ENCODE assay signal across 35 cellular contexts in the genomic region with DNA sequence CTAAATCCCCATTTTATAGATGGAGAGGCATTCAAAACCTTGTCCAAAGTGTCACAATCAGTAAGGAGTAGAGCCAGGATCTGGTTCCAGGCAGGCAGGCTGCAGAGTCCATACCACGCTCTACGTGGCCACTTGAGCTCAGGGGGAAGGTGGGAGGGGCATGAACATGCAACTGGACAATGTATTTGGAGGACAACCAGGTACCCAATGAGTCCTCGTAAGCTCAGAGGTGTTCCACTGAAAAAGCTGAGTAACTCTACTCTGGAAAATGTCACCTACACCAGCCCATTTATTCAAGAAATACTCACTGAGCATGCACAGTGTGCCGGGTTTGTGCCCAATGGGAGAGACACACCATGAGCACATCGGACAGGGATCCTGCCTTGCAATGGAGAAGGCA. TPM values are rescaled to one million over a fixed set of nuclear protein-coding genes. Genes with fewer than 3 reads are reported as not detected.
"Had no signal": no experiment of that assay in that cellular context is flagged by ENCODE, and none has a peak within 500 bp of the region (broad histone marks: within the 10 kb centered on the region; RNA-seq: fewer than 3 reads in every experiment).

No MANE protein-coding gene starts in this region.

- H3K9me3 Mint-ChIP-seq: activated CD4-positive, alpha-beta memory T cell treated with anti-CD3 and anti-CD28 coated beads for 36 hours; activated CD4-positive, alpha-beta T cell treated with anti-CD3 and anti-CD28 coated beads, Interleukin-2, amount 10 ng/mL, durations not matched to agents 24 days and 14 days; activated naive CD4-positive, alpha-beta T cell treated with anti-CD3 and anti-CD28 coated beads, Interleukin-2, amount 10 ng/mL, durations not matched to agents 7 days and 5 days; activated naive CD4-positive, alpha-beta T cell treated with anti-CD3 and anti-CD28 coated beads, Interleukin-2, amount 50 U/mL, for 72 hours; activated naive CD8-positive, alpha-beta T cell treated with anti-CD3 and anti-CD28 coated beads, Interleukin-2, amount 10 ng/mL, durations not matched to agents 7 days and 5 days; activated T-cell treated with anti-CD3 and anti-CD28 coated beads, Interleukin-2, amount 50 U/mL, for 24 hours; activated T-cell treated with anti-CD3 and anti-CD28 coated beads, Interleukin-2, amount 50 U/mL, for 72 hours; effector memory CD8-positive, alpha-beta T cell; T-helper 2 cell treated with Interferon-gamma antibody and Interleukin-4, amounts not matched to agents 5 μg/mL and 100 μg/mL, for 36 hours had no signal

- H3K4me3 ChIP-seq: ascending aorta, breast epithelium, cardiac muscle cell, colonic mucosa, esophagus squamous epithelium, gastroesophageal sphincter had no signal

- H3K27ac Mint-ChIP-seq: activated CD4-positive, alpha-beta memory T cell treated with anti-CD3 and anti-CD28 coated beads for 36 hours; activated CD4-positive, alpha-beta T cell treated with anti-CD3 and anti-CD28 coated beads for 36 hours; activated CD4-positive, alpha-beta T cell treated with anti-CD3 and anti-CD28 coated beads, Interleukin-2, amount 10 ng/mL, durations not matched to agents 24 days and 14 days; activated naive CD4-positive, alpha-beta T cell treated with anti-CD3 and anti-CD28 coated beads, Interleukin-2, amount 10 ng/mL, durations not matched to agents 7 days and 5 days; activated naive CD4-positive, alpha-beta T cell treated with anti-CD3 and anti-CD28 coated beads, Interleukin-2, amount 50 U/mL, for 72 hours; activated naive CD8-positive, alpha-beta T cell treated with anti-CD3 and anti-CD28 coated beads, Interleukin-2, amount 10 ng/mL, durations not matched to agents 7 days and 5 days; activated T-cell treated with anti-CD3 and anti-CD28 coated beads, Interleukin-2, amount 50 U/mL, for 24 hours; activated T-cell treated with anti-CD3 and anti-CD28 coated beads, Interleukin-2, amount 50 U/mL, for 72 hours; brain; effector memory CD8-positive, alpha-beta T cell; T-helper 17 cell; T-helper 2 cell treated with Interferon-gamma antibody and Interleukin-4, amounts not matched to agents 5 μg/mL and 100 μg/mL, for 36 hours had no signal

- DNase-seq: activated CD4-positive, alpha-beta memory T cell treated with anti-CD3 and anti-CD28 coated beads for 36 hours; activated CD4-positive, alpha-beta T cell treated with anti-CD3 and anti-CD28 coated beads for 36 hours; activated CD4-positive, alpha-beta T cell treated with anti-CD3 and anti-CD28 coated beads, Interleukin-2, amount 10 ng/mL, durations not matched to agents 24 days and 14 days; activated CD4-positive, CD25-positive, alpha-beta regulatory T cell; activated CD4-positive, CD25-positive, alpha-beta regulatory T cell treated with anti-CD3 and anti-CD28 coated beads, Interleukin-2, amount 50 U/mL, for 72 hours; activated CD8-positive, alpha-beta memory T cell treated with anti-CD3 and anti-CD28 coated beads, Interleukin-2, amount 50 U/mL, for 48 hours; activated gamma-delta T cell; activated naive CD4-positive, alpha-beta T cell; activated naive CD4-positive, alpha-beta T cell treated with anti-CD3 and anti-CD28 coated beads, Interleukin-2, amount 10 ng/mL, durations not matched to agents 7 days and 5 days; activated naive CD8-positive, alpha-beta T cell treated with anti-CD3 and anti-CD28 coated beads, Interleukin-2, amount 10 ng/mL, durations not matched to agents 7 days and 5 days; activated T-cell treated with anti-CD3 and anti-CD28 coated beads for 4 hours; activated T-cell treated with anti-CD3 and anti-CD28 coated beads, Interleukin-2, amount 50 U/mL, for 24 hours; activated T-cell treated with anti-CD3 and anti-CD28 coated beads, Interleukin-2, amount 50 U/mL, for 72 hours; central memory CD4-positive, alpha-beta T cell; cerebellar nuclear complex; colonic mucosa; effector CD4-positive, alpha-beta T cell; effector memory CD8-positive, alpha-beta T cell; erythroblast; esophagus squamous epithelium; foreskin melanocyte; T-helper 1 cell; T-helper 17 cell; T1000 had no signal

- H3K9me3 ChIP-seq: ascending aorta, breast epithelium, colonic mucosa, esophagus squamous epithelium, gastroesophageal sphincter had no signal

- H3K27me3 ChIP-seq: cardiac muscle cell, colonic mucosa had no signal

- H3K4me1 ChIP-seq: ascending aorta, colonic mucosa, gastroesophageal sphincter had no signal

- H3K4me3 Mint-ChIP-seq: activated CD4-positive, alpha-beta memory T cell treated with anti-CD3 and anti-CD28 coated beads for 36 hours; activated CD4-positive, alpha-beta T cell treated with anti-CD3 and anti-CD28 coated beads for 36 hours; activated CD4-positive, alpha-beta T cell treated with anti-CD3 and anti-CD28 coated beads, Interleukin-2, amount 10 ng/mL, durations not matched to agents 24 days and 14 days; activated naive CD4-positive, alpha-beta T cell treated with anti-CD3 and anti-CD28 coated beads, Interleukin-2, amount 10 ng/mL, durations not matched to agents 7 days and 5 days; activated naive CD8-positive, alpha-beta T cell treated with anti-CD3 and anti-CD28 coated beads, Interleukin-2, amount 10 ng/mL, durations not matched to agents 7 days and 5 days; activated T-cell treated with anti-CD3 and anti-CD28 coated beads, Interleukin-2, amount 50 U/mL, for 24 hours; activated T-cell treated with anti-CD3 and anti-CD28 coated beads, Interleukin-2, amount 50 U/mL, for 72 hours; brain; effector memory CD8-positive, alpha-beta T cell; T-helper 17 cell; T-helper 2 cell treated with Interferon-gamma antibody and Interleukin-4, amounts not matched to agents 5 μg/mL and 100 μg/mL, for 36 hours had no signal

- H3K36me3 Mint-ChIP-seq: activated CD4-positive, alpha-beta memory T cell treated with anti-CD3 and anti-CD28 coated beads for 36 hours; activated naive CD4-positive, alpha-beta T cell treated with anti-CD3 and anti-CD28 coated beads, Interleukin-2, amount 10 ng/mL, durations not matched to agents 7 days and 5 days; activated naive CD4-positive, alpha-beta T cell treated with anti-CD3 and anti-CD28 coated beads, Interleukin-2, amount 50 U/mL, for 72 hours; activated naive CD8-positive, alpha-beta T cell treated with anti-CD3 and anti-CD28 coated beads, Interleukin-2, amount 10 ng/mL, durations not matched to agents 7 days and 5 days; brain had no signal

- H3K27ac ChIP-seq: ascending aorta, breast epithelium, cardiac muscle cell, colonic mucosa, esophagus squamous epithelium, gastroesophageal sphincter had no signal

- H3K36me3 ChIP-seq: ascending aorta, breast epithelium, cardiac muscle cell, colonic mucosa, esophagus squamous epithelium, gastroesophageal sphincter had no signal

RNA-seq across cellular contexts. Expression of a gene that starts 11.2 kb away (rescaled TPM):
- total RNA-seq: activated CD4-positive, alpha-beta memory T cell treated with anti-CD3 and anti-CD28 coated beads for 36 hours; activated CD4-positive, alpha-beta T cell treated with anti-CD3 and anti-CD28 coated beads for 36 hours; activated CD4-positive, alpha-beta T cell treated with anti-CD3 and anti-CD28 coated beads, Interleukin-2, amount 10 ng/mL, durations not matched to agents 24 days and 14 days; activated naive CD4-positive, alpha-beta T cell treated with anti-CD3 and anti-CD28 coated beads, Interleukin-2, amount 50 U/mL, for 72 hours; activated naive CD8-positive, alpha-beta T cell treated with anti-CD3 and anti-CD28 coated beads, Interleukin-2, amount 10 ng/mL, durations not matched to agents 7 days and 5 days; activated T-cell treated with anti-CD3 and anti-CD28 coated beads, Interleukin-2, amount 50 U/mL, for 72 hours; ascending aorta; breast epithelium; cardiac muscle cell; dermis microvascular lymphatic vessel endothelial cell; esophagus squamous epithelium; fibroblast of lung; fibroblast of villous mesenchyme; gastroesophageal sphincter; glomerular endothelial cell; T-helper 17 cell had no signal

RNA-seq across cellular contexts. Expression of a gene that starts 22.6 kb away (rescaled TPM):
- total RNA-seq: activated CD4-positive, alpha-beta memory T cell treated with anti-CD3 and anti-CD28 coated beads for 36 hours; activated CD4-positive, alpha-beta T cell treated with anti-CD3 and anti-CD28 coated beads for 36 hours; activated CD4-positive, alpha-beta T cell treated with anti-CD3 and anti-CD28 coated beads, Interleukin-2, amount 10 ng/mL, durations not matched to agents 24 days and 14 days; activated naive CD4-positive, alpha-beta T cell treated with anti-CD3 and anti-CD28 coated beads, Interleukin-2, amount 50 U/mL, for 72 hours; activated naive CD8-positive, alpha-beta T cell treated with anti-CD3 and anti-CD28 coated beads, Interleukin-2, amount 10 ng/mL, durations not matched to agents 7 days and 5 days; activated T-cell treated with anti-CD3 and anti-CD28 coated beads, Interleukin-2, amount 50 U/mL, for 72 hours; ascending aorta; cardiac muscle cell; dermis microvascular lymphatic vessel endothelial cell; esophagus squamous epithelium; fibroblast of lung; fibroblast of villous mesenchyme; gastroesophageal sphincter; glomerular endothelial cell; T-helper 17 cell had no signal
